In the genomic region with DNA sequence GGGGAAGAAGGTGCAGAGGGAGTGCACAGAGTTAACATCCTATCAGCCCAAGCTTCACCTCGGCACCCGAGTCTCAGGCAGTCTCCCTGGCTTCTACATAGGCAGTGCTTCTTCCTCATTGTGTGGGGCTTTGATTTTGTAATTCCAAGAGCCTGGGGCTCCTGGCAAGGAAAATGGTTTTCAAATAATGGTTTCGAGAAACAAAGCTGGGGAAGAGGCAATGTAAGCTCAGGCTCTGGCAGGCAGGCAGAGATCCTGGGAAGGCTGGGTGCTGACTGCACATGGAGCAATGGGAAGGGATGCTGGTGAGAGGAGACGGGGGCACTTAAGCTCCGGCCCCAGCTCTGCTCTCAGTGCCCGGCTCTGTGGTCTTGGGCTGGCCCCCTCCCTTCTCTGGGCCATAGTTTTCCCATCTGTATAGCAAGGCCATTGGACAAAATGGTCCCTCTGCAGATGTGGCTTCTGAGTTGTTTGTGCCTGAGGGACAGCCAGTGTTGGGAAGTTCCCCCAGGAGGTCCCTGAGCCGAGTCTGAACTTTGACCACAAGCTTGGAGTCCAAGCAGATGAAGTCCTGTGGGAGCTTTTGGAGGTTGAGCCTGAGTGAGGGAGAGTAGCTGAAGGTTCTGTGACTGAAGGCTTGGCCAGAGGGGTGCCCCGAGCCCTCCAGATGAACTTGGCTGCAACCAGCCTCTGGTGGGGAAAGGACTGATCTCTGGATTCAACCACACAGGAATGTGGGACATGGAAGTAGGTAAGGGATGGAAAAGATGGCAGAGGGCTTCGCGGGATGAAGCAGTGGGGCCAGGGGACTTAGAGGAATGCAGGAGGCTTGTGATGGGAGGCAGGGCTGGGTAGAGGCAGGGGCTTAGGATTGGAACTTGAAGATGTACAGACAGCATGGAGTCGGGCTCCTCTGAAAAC, we compare ENCODE assay signal across 13 cellular contexts. TPM values are rescaled to one million over a fixed set of nuclear protein-coding genes. Genes with fewer than 3 reads are reported as not detected.
A peak's percentile ranks its signal among the peaks of the same experiment; 100 is the strongest.
DNase-seq lines count a peak whose midpoint lies in the region; ATAC-seq and TF ChIP-seq lines count a peak whose summit lies in the region.
"Had no signal": no experiment of that assay in that cellular context is flagged by ENCODE, and none has a peak within 500 bp of the region (broad histone marks: within the 10 kb centered on the region; RNA-seq: fewer than 3 reads in every experiment).

No MANE protein-coding gene starts in this region.

- peak in 1 of 2 donors; percentile 28 for ATAC-seq in gastrocnemius medialis

- TF ChIP-seq CTCF in kidney epithelial cell (IDR thresholded peaks at IDR 0.05; ENCODE audit: insufficient read depth, low read length, poor library complexity, severe bottlenecking) (no peak), gastrocnemius medialis (IDR thresholded peaks at IDR 0.05 in 4 of 5, conservative IDR thresholded peaks at IDR 0.05 in 1 of 5) (no peak)

- H3K4me3 ChIP-seq in kidney epithelial cell (ENCODE audit: low read depth, low read length) (peak overlapping the region; percentile 21), gastrocnemius medialis (peak overlapping the region; percentile 28 to 51 (median 42))
- H3K4me3 ChIP-seq: SJCRH30 had no signal

- H3K9me3 ChIP-seq in gastrocnemius medialis: no peaks in the 10 kb centered on the region
- H3K9me3 ChIP-seq: SJCRH30 had no signal

- no peaks in the 10 kb centered on the region for H3K4me1 ChIP-seq in gastrocnemius medialis

- H3K36me3 ChIP-seq in kidney epithelial cell (ENCODE audit: control insufficient read depth, insufficient read depth, low read length) (no peaks in the 10 kb centered on the region), gastrocnemius medialis (no peaks in the 10 kb centered on the region)
- H3K36me3 ChIP-seq: SJCRH30 had no signal

- in situ Hi-C loops in gastrocnemius medialis (cut with MboI; ENCODE audit: low sequenced_read_pairs in 4 of 4): no loop called here

- TF ChIP-seq POLR2A in gastrocnemius medialis (IDR thresholded peaks at IDR 0.05): no peak

- peak overlapping the region; percentile 55 for H3K27ac ChIP-seq in caudate nucleus (ENCODE audit: low read depth, low read length)
- peak overlapping the region; percentile 60 to 77 (median 68) for H3K27ac ChIP-seq in gastrocnemius medialis
- H3K27ac ChIP-seq: KMS-11, SJCRH30 had no signal

- DNase-seq in EL: peak; percentile 49
- DNase-seq in caudate nucleus (lab: John Stamatoyannopoulos, UW): no peak
- no peak for DNase-seq in kidney epithelial cell (ENCODE audit: low read depth)
- no peak for DNase-seq in gastrocnemius medialis
- no peak for DNase-seq in stimulated activated CD4-positive, alpha-beta T cell treated with anti-CD3 and anti-CD28 coated beads, Interleukin-4, amount 100 ng/mL, for 1 hour
- DNase-seq in cortex of kidney (lab: John Stamatoyannopoulos, UW): no peak
- DNase-seq in COR-L47 (lab: John Stamatoyannopoulos, UW): no peak
- no peak for DNase-seq in NCI-H69 (lab: John Stamatoyannopoulos, UW)
- DNase-seq: activated effector memory CD4-positive, alpha-beta T cell treated with anti-CD3 and anti-CD28 coated beads, Interleukin-2, amount 50 U/mL, for 16 hours; C1 segment of cervical spinal cord; SJCRH30; small intestine had no signal

- intact Hi-C loops in gastrocnemius medialis (cut with DNase I; ENCODE audit: low total_unique reads): no loop called here

- H3K27me3 ChIP-seq in kidney epithelial cell (ENCODE audit: control insufficient read depth, insufficient read depth, low read length) (no peaks in the 10 kb centered on the region), gastrocnemius medialis (no peaks in the 10 kb centered on the region)
- H3K27me3 ChIP-seq: SJCRH30 had no signal

RNA-seq across cellular contexts. Expression of a gene that starts 28.5 kb away (rescaled TPM):
- total RNA-seq in kidney epithelial cell (not detected in 2 replicates), gastrocnemius medialis (1 to 10 TPM in 1 of 4 donors, not detected in 3; 1.2 TPM)

RNA-seq across cellular contexts. Expression of a gene that starts 49.7 kb away (rescaled TPM):
- 8.6 and 11.9 TPM in 2 replicates for total RNA-seq in kidney epithelial cell
- total RNA-seq in gastrocnemius medialis: 1 to 10 TPM in 3 of 4 donors, under 1 TPM in 1; 0.29 to 1.5 (median 1.2) TPM
